ENCODE assay signal across 16 cellular contexts in genomic region chr2:45046786-45047185, GRCh38.
"Had no signal": no experiment of that assay in that cellular context is flagged by ENCODE, and none has a peak within 500 bp of the region (broad histone marks: within the 10 kb centered on the region; RNA-seq: fewer than 3 reads in every experiment).

No MANE protein-coding gene starts in this region.

- ATAC-seq: activated T-helper 17 cell treated with anti-CD3 and anti-CD28 coated beads, Interleukin-2, amount 50 U/mL, for 72 hours; naive thymus-derived CD8-positive, alpha-beta T cell had no signal

- DNase-seq: activated B cell treated with CpG ODN at 0.5 μM for 24 hours; activated CD4-positive, alpha-beta T cell treated with anti-CD3 and anti-CD28 coated beads, Interleukin-2, amount 10 ng/mL, durations not matched to agents 7 days and 5 days; activated naive CD4-positive, alpha-beta T cell treated with anti-CD3 and anti-CD28 coated beads, Interleukin-2, amount 10 ng/mL, durations not matched to agents 7 days and 5 days; activated T-cell treated with anti-CD3 and anti-CD28 coated beads for 4 hours; adrenal gland; colonic mucosa; effector CD4-positive, alpha-beta T cell; glutamatergic neuron; mammary epithelial cell; naive thymus-derived CD8-positive, alpha-beta T cell; posterior cingulate gyrus; tibial artery had no signal

- H3K4me3 ChIP-seq: adrenal gland, colonic mucosa, right atrium auricular region, smooth muscle cell, tibial artery, vagina had no signal
